2 cellular contexts compared by ENCODE assay signal in the genomic region with DNA sequence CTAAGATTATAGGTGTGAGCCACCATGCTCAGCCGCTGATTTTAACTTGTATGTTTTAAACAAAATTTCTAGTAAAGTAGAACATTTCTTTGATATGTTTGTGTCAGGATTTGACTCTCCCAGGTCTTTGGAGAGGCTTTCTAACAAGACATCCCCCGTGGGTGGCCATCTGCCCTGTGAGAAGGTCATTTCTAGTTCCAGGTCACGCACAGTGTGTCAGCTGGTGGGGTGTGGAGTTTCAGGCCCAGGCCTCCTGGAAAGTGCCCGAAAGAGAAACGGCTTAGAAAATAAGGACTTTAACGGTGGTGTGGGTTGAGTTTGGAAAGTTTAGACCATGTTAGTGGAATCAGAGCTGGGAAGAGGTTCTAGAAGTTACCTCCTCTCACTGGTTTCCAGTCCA. TPM values are rescaled to one million over a fixed set of nuclear protein-coding genes. Genes with fewer than 3 reads are reported as not detected.
"Had no signal": no experiment of that assay in that cellular context is flagged by ENCODE, and none has a peak within 500 bp of the region (broad histone marks: within the 10 kb centered on the region; RNA-seq: fewer than 3 reads in every experiment).

No MANE protein-coding gene starts in this region.

RNA-seq across cellular contexts. Expression of a gene that starts 37.3 kb away (rescaled TPM):
- total RNA-seq: H4 had no signal
- polyA plus RNA-seq: GM23248 had no signal
